Comparison of ENCODE assay signal across 16 cellular contexts in genomic region chr1:93965888-93966287, GRCh38.
"Had no signal": no experiment of that assay in that cellular context is flagged by ENCODE, and none has a peak within 500 bp of the region (broad histone marks: within the 10 kb centered on the region; RNA-seq: fewer than 3 reads in every experiment).

No MANE protein-coding gene starts in this region.

- DNase-seq: activated CD4-positive, alpha-beta T cell treated with anti-CD3 and anti-CD28 coated beads, Interleukin-2, amount 50 U/mL, for 4 hours; activated CD4-positive, CD25-positive, alpha-beta regulatory T cell treated with anti-CD3 and anti-CD28 coated beads, Interleukin-2, amount 50 U/mL, for 72 hours; activated CD8-positive, alpha-beta memory T cell treated with anti-CD3 and anti-CD28 coated beads, Interleukin-2, amount 50 U/mL, for 4 hours; activated gamma-delta T cell; activated T-cell treated with anti-CD3 and anti-CD28 coated beads, Interleukin-2, amount 50 U/mL, for 48 hours; central memory CD4-positive, alpha-beta T cell; colonic mucosa; foreskin melanocyte; midbrain; sigmoid colon; stimulated activated CD4-positive, alpha-beta T cell treated with anti-CD3 and anti-CD28 coated beads, Interleukin-1b, Interleukin-23, amount 100 ng/mL, for 48 hours; stomach; T-cell; T-helper 9 cell had no signal

- H3K4me1 ChIP-seq: colonic mucosa, sigmoid colon, stomach had no signal

- H3K4me3 ChIP-seq: colonic mucosa, lung, sigmoid colon, stomach had no signal

- H3K36me3 ChIP-seq: colonic mucosa, sigmoid colon, stomach had no signal

- ATAC-seq: activated naive CD4-positive, alpha-beta T cell treated with anti-CD3 and anti-CD28 coated beads, Interleukin-2, amount 50 U/mL, for 72 hours; T-cell had no signal

- H3K9me3 ChIP-seq: colonic mucosa, sigmoid colon, stomach had no signal

- H3K27me3 ChIP-seq: colonic mucosa, sigmoid colon, stomach had no signal

- H3K27ac ChIP-seq: colonic mucosa, sigmoid colon, stomach had no signal
